ENCODE assay signal across 30 cellular contexts in genomic region chr5:2735996-2736395, GRCh38. TPM values are rescaled to one million over a fixed set of nuclear protein-coding genes. Genes with fewer than 3 reads are reported as not detected.
"Had no signal": no experiment of that assay in that cellular context is flagged by ENCODE, and none has a peak within 500 bp of the region (broad histone marks: within the 10 kb centered on the region; RNA-seq: fewer than 3 reads in every experiment).

No MANE protein-coding gene starts in this region.

- H3K9me3 Mint-ChIP-seq: activated CD4-positive, alpha-beta memory T cell treated with anti-CD3 and anti-CD28 coated beads, Interleukin-2, amount 10 ng/mL, durations not matched to agents 7 days and 5 days; activated CD4-positive, alpha-beta T cell treated with anti-CD3 and anti-CD28 coated beads, Interleukin-2, amount 10 ng/mL, durations not matched to agents 7 days and 5 days; activated naive CD4-positive, alpha-beta T cell treated with anti-CD3 and anti-CD28 coated beads for 36 hours; activated naive CD4-positive, alpha-beta T cell treated with anti-CD3 and anti-CD28 coated beads, Interleukin-2, amount 50 U/mL, for 24 hours; activated naive CD8-positive, alpha-beta T cell treated with anti-CD3 and anti-CD28 coated beads for 36 hours; activated naive CD8-positive, alpha-beta T cell treated with anti-CD3 and anti-CD28 coated beads, Interleukin-2, amount 50 U/mL, for 24 hours; activated T-helper 1 cell treated with anti-CD3 and anti-CD28 coated beads, Interleukin-12 subunit alpha, Interleukin-12 subunit beta, Interleukin-2, Interleukin-4 antibody, amounts not matched to agents 30 ng/mL and 10 ng/mL and 1 ng/mL, durations not matched to agents 14 hours and 24 hours and 36 hours; activated T-helper 2 cell treated with anti-CD3 and anti-CD28 coated beads, Interferon-gamma antibody, Interleukin-2, Interleukin-4, amounts not matched to agents 10 μg/mL and 5 μg/mL and 100 μg/mL, durations not matched to agents 14 hours and 24 hours and 36 hours; central memory CD8-positive, alpha-beta T cell; WTC11 had no signal

- H3K4me3 Mint-ChIP-seq: activated CD4-positive, alpha-beta memory T cell treated with anti-CD3 and anti-CD28 coated beads, Interleukin-2, amount 10 ng/mL, durations not matched to agents 7 days and 5 days; activated CD4-positive, alpha-beta T cell treated with anti-CD3 and anti-CD28 coated beads, Interleukin-2, amount 10 ng/mL, durations not matched to agents 7 days and 5 days; activated naive CD4-positive, alpha-beta T cell treated with anti-CD3 and anti-CD28 coated beads for 36 hours; activated naive CD4-positive, alpha-beta T cell treated with anti-CD3 and anti-CD28 coated beads, Interleukin-2, amount 50 U/mL, for 24 hours; activated naive CD8-positive, alpha-beta T cell treated with anti-CD3 and anti-CD28 coated beads for 36 hours; activated naive CD8-positive, alpha-beta T cell treated with anti-CD3 and anti-CD28 coated beads, Interleukin-2, amount 50 U/mL, for 24 hours; activated T-helper 1 cell treated with anti-CD3 and anti-CD28 coated beads, Interleukin-12 subunit alpha, Interleukin-12 subunit beta, Interleukin-2, Interleukin-4 antibody, amounts not matched to agents 30 ng/mL and 10 ng/mL and 1 ng/mL, durations not matched to agents 14 hours and 24 hours and 36 hours; brain; central memory CD8-positive, alpha-beta T cell; WTC11 had no signal

- H3K27ac Mint-ChIP-seq: activated CD4-positive, alpha-beta memory T cell treated with anti-CD3 and anti-CD28 coated beads, Interleukin-2, amount 10 ng/mL, durations not matched to agents 7 days and 5 days; activated CD4-positive, alpha-beta T cell treated with anti-CD3 and anti-CD28 coated beads, Interleukin-2, amount 10 ng/mL, durations not matched to agents 7 days and 5 days; activated naive CD4-positive, alpha-beta T cell treated with anti-CD3 and anti-CD28 coated beads for 36 hours; activated naive CD4-positive, alpha-beta T cell treated with anti-CD3 and anti-CD28 coated beads, Interleukin-2, amount 50 U/mL, for 24 hours; activated naive CD8-positive, alpha-beta T cell treated with anti-CD3 and anti-CD28 coated beads for 36 hours; activated naive CD8-positive, alpha-beta T cell treated with anti-CD3 and anti-CD28 coated beads, Interleukin-2, amount 50 U/mL, for 24 hours; activated T-helper 1 cell treated with anti-CD3 and anti-CD28 coated beads, Interleukin-12 subunit alpha, Interleukin-12 subunit beta, Interleukin-2, Interleukin-4 antibody, amounts not matched to agents 30 ng/mL and 10 ng/mL and 1 ng/mL, durations not matched to agents 14 hours and 24 hours and 36 hours; activated T-helper 2 cell treated with anti-CD3 and anti-CD28 coated beads, Interferon-gamma antibody, Interleukin-2, Interleukin-4, amounts not matched to agents 10 μg/mL and 5 μg/mL and 100 μg/mL, durations not matched to agents 14 hours and 24 hours and 36 hours; brain; WTC11 had no signal

- H3K4me1 Mint-ChIP-seq: activated CD4-positive, alpha-beta memory T cell treated with anti-CD3 and anti-CD28 coated beads, Interleukin-2, amount 10 ng/mL, durations not matched to agents 7 days and 5 days; activated CD4-positive, alpha-beta T cell treated with anti-CD3 and anti-CD28 coated beads, Interleukin-2, amount 10 ng/mL, durations not matched to agents 7 days and 5 days; activated naive CD4-positive, alpha-beta T cell treated with anti-CD3 and anti-CD28 coated beads, Interleukin-2, amount 50 U/mL, for 24 hours; activated naive CD8-positive, alpha-beta T cell treated with anti-CD3 and anti-CD28 coated beads for 36 hours; activated naive CD8-positive, alpha-beta T cell treated with anti-CD3 and anti-CD28 coated beads, Interleukin-2, amount 50 U/mL, for 24 hours; brain; central memory CD8-positive, alpha-beta T cell had no signal

- H3K27ac ChIP-seq: adrenal gland, ascending aorta, breast epithelium, cardiac muscle cell, VCaP had no signal

- H3K4me3 ChIP-seq: adrenal gland, ascending aorta, breast epithelium, cardiac muscle cell had no signal

- H3K36me3 Mint-ChIP-seq: activated naive CD4-positive, alpha-beta T cell treated with anti-CD3 and anti-CD28 coated beads, Interleukin-2, amount 50 U/mL, for 24 hours; activated naive CD8-positive, alpha-beta T cell treated with anti-CD3 and anti-CD28 coated beads for 36 hours; WTC11 had no signal

- H3K4me1 ChIP-seq: adrenal gland, ascending aorta, breast epithelium had no signal

- DNase-seq: activated CD4-positive, alpha-beta memory T cell treated with anti-CD3 and anti-CD28 coated beads, Interleukin-2, amount 10 ng/mL, durations not matched to agents 7 days and 5 days; activated CD4-positive, alpha-beta T cell treated with anti-CD3 and anti-CD28 coated beads for 1 hour; activated CD4-positive, alpha-beta T cell treated with anti-CD3 and anti-CD28 coated beads for 4 hours; activated CD4-positive, alpha-beta T cell treated with anti-CD3 and anti-CD28 coated beads, Interleukin-2, amount 10 ng/mL, durations not matched to agents 7 days and 5 days; activated CD4-positive, alpha-beta T cell treated with anti-CD3 and anti-CD28 coated beads, Interleukin-2, amount 50 U/mL, for 4 hours; activated CD8-positive, alpha-beta memory T cell treated with anti-CD3 and anti-CD28 coated beads, Interleukin-2, amount 50 U/mL, for 4 hours; activated effector memory CD4-positive, alpha-beta T cell treated with anti-CD3 and anti-CD28 coated beads, Interleukin-2, amount 50 U/mL, for 16 hours; activated naive CD4-positive, alpha-beta T cell treated with anti-CD3 and anti-CD28 coated beads for 36 hours; activated naive CD8-positive, alpha-beta T cell treated with anti-CD3 and anti-CD28 coated beads for 36 hours; activated naive CD8-positive, alpha-beta T cell treated with anti-CD3 and anti-CD28 coated beads, Interleukin-2, amount 50 U/mL, for 24 hours; activated T-cell treated with anti-CD3 and anti-CD28 coated beads, Interleukin-2, amount 50 U/mL, for 1 hour; activated T-cell treated with anti-CD3 and anti-CD28 coated beads, Interleukin-2, amount 50 U/mL, for 48 hours; cortex of kidney; dermis blood vessel endothelial cell; effector CD8-positive, alpha-beta T cell; foreskin fibroblast; T-helper 2 cell had no signal

- H3K9me3 ChIP-seq: adrenal gland, ascending aorta, breast epithelium had no signal

- H3K27me3 ChIP-seq: breast epithelium had no signal

- H3K36me3 ChIP-seq: adrenal gland, ascending aorta, breast epithelium, cardiac muscle cell had no signal

- ATAC-seq: activated naive CD8-positive, alpha-beta T cell treated with anti-CD3 and anti-CD28 coated beads, Interleukin-2, amount 50 U/mL, for 24 hours; esophagus mucosa; WTC11 had no signal

RNA-seq across cellular contexts. Expression of gene IRX2, which starts 15.5 kb away (rescaled TPM):
- total RNA-seq: activated CD4-positive, alpha-beta memory T cell treated with anti-CD3 and anti-CD28 coated beads, Interleukin-2, amount 10 ng/mL, durations not matched to agents 7 days and 5 days; activated CD4-positive, alpha-beta T cell treated with anti-CD3 and anti-CD28 coated beads, Interleukin-2, amount 10 ng/mL, durations not matched to agents 7 days and 5 days; activated naive CD4-positive, alpha-beta T cell treated with anti-CD3 and anti-CD28 coated beads for 36 hours; activated naive CD8-positive, alpha-beta T cell treated with anti-CD3 and anti-CD28 coated beads for 36 hours; activated T-helper 1 cell treated with anti-CD3 and anti-CD28 coated beads, Interleukin-12 subunit alpha, Interleukin-12 subunit beta, Interleukin-2, Interleukin-4 antibody, amounts not matched to agents 30 ng/mL and 10 ng/mL and 1 ng/mL, durations not matched to agents 14 hours and 24 hours and 36 hours; activated T-helper 2 cell treated with anti-CD3 and anti-CD28 coated beads, Interferon-gamma antibody, Interleukin-2, Interleukin-4, amounts not matched to agents 10 μg/mL and 5 μg/mL and 100 μg/mL, durations not matched to agents 14 hours and 24 hours and 36 hours; ascending aorta; T-helper 1 cell treated with Interleukin-12 subunit alpha and Interleukin-12 subunit beta and Interleukin-4 antibody, amounts not matched to agents 30 ng/mL and 1 ng/mL, for 36 hours had no signal
